16 cellular contexts compared by ENCODE assay signal in genomic region chr13:37701306-37701705, GRCh38.
DNase-seq lines count a peak whose midpoint lies in the region; ATAC-seq and TF ChIP-seq lines count a peak whose summit lies in the region.
"Had no signal": no experiment of that assay in that cellular context is flagged by ENCODE, and none has a peak within 500 bp of the region (broad histone marks: within the 10 kb centered on the region; RNA-seq: fewer than 3 reads in every experiment).

No MANE protein-coding gene starts in this region.

- H3K9me3 Mint-ChIP-seq in mesothelial cell of epicardium: peaks cover 9% of the 10 kb centered on the region

- TF ChIP-seq CTCF in SK-N-SH (IDR thresholded peaks at IDR 0.05) (no peak), astrocyte of the spinal cord (IDR thresholded peaks at IDR 0.05; ENCODE audit: low read depth, low read length) (no peak), hepatocyte (IDR thresholded peaks at IDR 0.05; ENCODE audit: poor library complexity) (no peak), upper lobe of right lung (IDR thresholded peaks at IDR 0.05) (no peak), mesothelial cell of epicardium (IDR thresholded peaks at IDR 0.05; ENCODE audit: unreplicated experiment) (no peak)

- H3K9ac ChIP-seq in SK-N-SH: no peak overlapping the region; the same call in 1 of the 2 replicates

- no peak overlapping the region for H3K4me3 Mint-ChIP-seq in mesothelial cell of epicardium
- H3K4me3 Mint-ChIP-seq: naive B cell had no signal

- H3K4me2 ChIP-seq in SK-N-SH: no peak overlapping the region
- H3K4me2 ChIP-seq in hepatocyte: no peak overlapping the region

- no peak for TF ChIP-seq RAD21 in SK-N-SH (IDR thresholded peaks at IDR 0.05; ENCODE audit: low read length)

- 0 out of 2 replicates have a peak overlapping the region, but pooled peaks have one; percentile 42 for H2AFZ ChIP-seq in SK-N-SH (ENCODE audit: low read depth)
- no peak overlapping the region for H2AFZ ChIP-seq in hepatocyte

- H3K27me3 ChIP-seq in SK-N-SH (ENCODE audit: insufficient read depth) (no peaks in the 10 kb centered on the region), hepatocyte (no peaks in the 10 kb centered on the region), upper lobe of right lung (no peaks in the 10 kb centered on the region)
- H3K27me3 ChIP-seq: heart left ventricle had no signal

- intact Hi-C loops in upper lobe of right lung (cut with DNase I): no loop called here

- CTCF ChIA-PET in SK-N-SH (lab: Yijun Ruan, JAX): interaction anchor here (0.6 kb wide), 1 partner anchor 283 kb away, joined by 4 read pairs; no protein-coding TSS in a partner anchor

- no peaks in the 10 kb centered on the region for H3K9me3 ChIP-seq in SK-N-SH
- H3K9me3 ChIP-seq in hepatocyte (ENCODE audit: low read depth): no peaks in the 10 kb centered on the region
- no peaks in the 10 kb centered on the region for H3K9me3 ChIP-seq in upper lobe of right lung
- H3K9me3 ChIP-seq: heart left ventricle had no signal

- no peaks in the 10 kb centered on the region for H3K36me3 Mint-ChIP-seq in mesothelial cell of epicardium
- H3K36me3 Mint-ChIP-seq: naive B cell had no signal

- peaks cover 0 to 11% of the 10 kb centered on the region in 2 experiments; a peak in 1 of 4 replicates for H3K4me1 ChIP-seq in SK-N-SH (ENCODE audit: control insufficient read depth in 1 of 2, insufficient read depth in 2 of 2, low read depth in 1 of 2, low read length in 1 of 2)
- no peaks in the 10 kb centered on the region for H3K4me1 ChIP-seq in hepatocyte (ENCODE audit: insufficient read depth)
- no peaks in the 10 kb centered on the region for H3K4me1 ChIP-seq in upper lobe of right lung
- H3K4me1 ChIP-seq: heart left ventricle had no signal

- peaks cover 16% of the 10 kb centered on the region for H3K4me1 Mint-ChIP-seq in mesothelial cell of epicardium
- H3K4me1 Mint-ChIP-seq: naive B cell had no signal

- H3K79me2 ChIP-seq in SK-N-SH (ENCODE audit: insufficient read depth) (no peaks in the 10 kb centered on the region), hepatocyte (no peaks in the 10 kb centered on the region)

- H3K4me3 ChIP-seq in SK-N-SH (ENCODE audit: low read depth in 2 of 2, low read length in 1 of 2) (no peak overlapping the region), astrocyte of the spinal cord (ENCODE audit: low read depth, low read length) (no peak overlapping the region), hepatocyte (no peak overlapping the region), upper lobe of right lung (no peak overlapping the region)
- H3K4me3 ChIP-seq: heart left ventricle had no signal

- H3K36me3 ChIP-seq in SK-N-SH (replicated peaks in 1 of 2; ENCODE audit: control insufficient read depth in 1 of 2, insufficient read depth in 2 of 2, low read length in 1 of 2) (no peaks in the 10 kb centered on the region), hepatocyte (replicated peaks; ENCODE audit: insufficient read depth, low read depth) (no peaks in the 10 kb centered on the region), upper lobe of right lung (no peaks in the 10 kb centered on the region)
- H3K36me3 ChIP-seq: heart left ventricle had no signal

- POLR2A ChIA-PET in SK-N-SH (lab: Yijun Ruan, JAX): no interaction called here

- H3K27me3 Mint-ChIP-seq in mesothelial cell of epicardium (ENCODE audit: low read depth): no peaks in the 10 kb centered on the region
- H3K27me3 Mint-ChIP-seq: naive B cell had no signal

- no peak for ATAC-seq in SK-N-SH treated with all-trans-retinoic acid at 6 μM for 48 hours
- ATAC-seq in upper lobe of right lung: no peak
- ATAC-seq in GM18502 (IDR thresholded peaks at IDR 0.05; ENCODE audit: poor library complexity, unreplicated experiment): no peak

- H3K9me2 ChIP-seq in SK-N-SH (no peaks in the 10 kb centered on the region), hepatocyte (replicated peaks; ENCODE audit: insufficient read depth) (no peaks in the 10 kb centered on the region)

- DNase-seq in SK-N-SH (no peak), astrocyte of the spinal cord (ENCODE audit: low read depth, low spot score) (peak; percentile 29), hepatocyte (ENCODE audit: low spot score) (no peak), upper lobe of right lung (no peak), mesothelial cell of epicardium (ENCODE audit: low spot score in 2 of 2, unreplicated experiment in 2 of 2) (no peak)
- no peak for DNase-seq in stimulated activated CD8-positive, alpha-beta memory T cell treated with anti-CD3 and anti-CD28 coated beads, Interleukin-4, amount 100 ng/mL, for 48 hours
- DNase-seq: 8988T; activated effector memory CD4-positive, alpha-beta T cell treated with anti-CD3 and anti-CD28 coated beads, Interleukin-2, amount 50 U/mL, for 16 hours; COR-L47; naive B cell; NK-92 treated with Interleukin-12 subunit alpha and Interleukin-12 subunit beta, amount 100 ng/mL, for 24 hours; retina; stimulated activated CD4-positive, alpha-beta T cell treated with anti-CD3 and anti-CD28 coated beads, Interleukin-4, amount 100 ng/mL, for 1 hour had no signal

- in situ Hi-C loops in astrocyte of the spinal cord (cut with HindIII; ENCODE audit: low sequenced_read_pairs): no loop called here

- H3K27ac ChIP-seq in SK-N-SH (ENCODE audit: low read depth in 2 of 2, low read length in 1 of 2) (peak overlapping the region in 1 of 2 experiments; percentile 44; a peak in 2 of 4 replicates), hepatocyte (peak overlapping the region; percentile 33), upper lobe of right lung (peak overlapping the region; percentile 61)

- H4K20me1 ChIP-seq in SK-N-SH (ENCODE audit: insufficient read depth) (no peaks in the 10 kb centered on the region), hepatocyte (ENCODE audit: insufficient read depth, poor library complexity, severe bottlenecking) (no peaks in the 10 kb centered on the region)

- H3K27ac Mint-ChIP-seq in mesothelial cell of epicardium: no peak overlapping the region
- H3K27ac Mint-ChIP-seq: naive B cell had no signal

- H3F3A ChIP-seq in SK-N-SH (replicated peaks; ENCODE audit: insufficient read depth): no peaks in the 10 kb centered on the region

- no peak for TF ChIP-seq EP300 in SK-N-SH (IDR thresholded peaks at IDR 0.05; ENCODE audit: borderline replicate concordance in 1 of 2, low read depth in 1 of 2, low read length in 1 of 2)

- WGBS in SK-N-SH (ENCODE audit: low lambda C conversion rate): 15% methylated on average over 4 of the region's 4 CpGs
- WGBS in hepatocyte (ENCODE audit: low lambda C conversion rate, missing lambda C conversion rate): 80% methylated on average over 4 of the region's 4 CpGs

TF ChIP-seq in SK-N-SH, 30 proteins besides CTCF, POLR2A, EP300 and RAD21:
- TF ChIP-seq GATA2 (CRISPR knock-in tag; IDR thresholded peaks at IDR 0.05) (no peak), TAF1 (IDR thresholded peaks at IDR 0.05; ENCODE audit: borderline replicate concordance, low read depth, low read length) (no peak)

TF ChIP-seq in SK-N-SH treated with all-trans-retinoic acid at 6 μM for 48 hours, 23 proteins besides CTCF, POLR2A, EP300 and RAD21 (continues in another document):
- no peak for TF ChIP-seq OSR1 (CRISPR knock-in tag; IDR thresholded peaks at IDR 0.05)
- TF ChIP-seq ESRRG (CRISPR knock-in tag; IDR thresholded peaks at IDR 0.05): no peak
- TF ChIP-seq TSHZ2 (CRISPR knock-in tag; IDR thresholded peaks at IDR 0.05): no peak
- no peak for TF ChIP-seq ZNF70 (CRISPR knock-in tag; IDR thresholded peaks at IDR 0.05)
- no peak for TF ChIP-seq CSDC2 (CRISPR knock-in tag; IDR thresholded peaks at IDR 0.05)
- TF ChIP-seq ZC3H10 (CRISPR knock-in tag; IDR thresholded peaks at IDR 0.05): no peak
- TF ChIP-seq CSRNP3 (CRISPR knock-in tag; IDR thresholded peaks at IDR 0.05): no peak
- TF ChIP-seq ISL1 (CRISPR knock-in tag; IDR thresholded peaks at IDR 0.05): no peak
- no peak for TF ChIP-seq ZNF565 (CRISPR knock-in tag; conservative IDR thresholded peaks at IDR 0.05; ENCODE audit: low read depth)
- TF ChIP-seq RARB (CRISPR knock-in tag; IDR thresholded peaks at IDR 0.05): no peak
- TF ChIP-seq GLIS3 (CRISPR knock-in tag; IDR thresholded peaks at IDR 0.05): no peak
- no peak for TF ChIP-seq ZNF8 (CRISPR knock-in tag; IDR thresholded peaks at IDR 0.05)
